ENCODE assay signal across 1 cellular context in genomic region chr7:139914306-139914747, GRCh38.
TF ChIP-seq lines count a peak whose summit lies in the region.

No MANE protein-coding gene starts in this region.

TF ChIP-seq in K562, 482 proteins besides CTCF, POLR2A, EP300 and RAD21 (continues in another document):
- TF ChIP-seq THAP12 (CRISPR knock-in tag; IDR thresholded peaks at IDR 0.05) = 0 out of 2 replicates have a peak, but pooled peaks have one; percentile 26
- TF ChIP-seq CREB3L1 (IDR thresholded peaks at IDR 0.05; ENCODE audit: borderline replicate concordance, low read depth) = no peak
- TF ChIP-seq ZNF316 (IDR thresholded peaks at IDR 0.05) = peak; percentile 100
- TF ChIP-seq FOSL1 (tag; conservative IDR thresholded peaks at IDR 0.05) = no peak
- peak; percentile 95 for TF ChIP-seq NFE2 (IDR thresholded peaks at IDR 0.05; ENCODE audit: low read depth)
- TF ChIP-seq FIP1L1 (IDR thresholded peaks at IDR 0.05; ENCODE audit: low read depth, low read length, poor library complexity, severe bottlenecking) = no peak
- peak; percentile 56 for TF ChIP-seq GTF3C2 (IDR thresholded peaks at IDR 0.05; ENCODE audit: borderline replicate concordance, extremely low read depth, insufficient read length)
- no peak for TF ChIP-seq NR0B1 (IDR thresholded peaks at IDR 0.05; ENCODE audit: partially characterized antibody)
- TF ChIP-seq TFAP4 (CRISPR knock-in tag; IDR thresholded peaks at IDR 0.05; ENCODE audit: borderline replicate concordance) = no peak
- no peak for TF ChIP-seq ZNF444 (CRISPR knock-in tag; IDR thresholded peaks at IDR 0.05)
- peak; percentile 64 for TF ChIP-seq MGA (IDR thresholded peaks at IDR 0.05)
- TF ChIP-seq ZKSCAN3 (CRISPR knock-in tag; IDR thresholded peaks at IDR 0.05) = no peak
- no peak for TF ChIP-seq ZNF740 (CRISPR knock-in tag; IDR thresholded peaks at IDR 0.05)
- no peak for TF ChIP-seq ZNF740 (tag; IDR thresholded peaks at IDR 0.05)
- TF ChIP-seq FOXP1 (CRISPR knock-in tag; IDR thresholded peaks at IDR 0.05) = no peak
- TF ChIP-seq HNRNPH1 (optimal IDR thresholded peaks at IDR 0.05; ENCODE audit: low read depth, low read length) = no peak
- no peak for TF ChIP-seq NCOA6 (IDR thresholded peaks at IDR 0.05)
- TF ChIP-seq ZNF655 (CRISPR knock-in tag; IDR thresholded peaks at IDR 0.05) = no peak
- no peak for TF ChIP-seq MBD2 (IDR thresholded peaks at IDR 0.05; ENCODE audit: borderline replicate concordance, low read depth)
- TF ChIP-seq KDM5B (IDR thresholded peaks at IDR 0.05; ENCODE audit: insufficient replicate concordance, low read depth, low read length) = no peak
- no peak for TF ChIP-seq ZNF408 (CRISPR knock-in tag; IDR thresholded peaks at IDR 0.05; ENCODE audit: low read depth)
- TF ChIP-seq NKRF (IDR thresholded peaks at IDR 0.05; ENCODE audit: borderline replicate concordance) = peak; percentile 40; the same call in 1 of the 2 replicates
